ENCODE assay signal across 24 cellular contexts in the genomic region with DNA sequence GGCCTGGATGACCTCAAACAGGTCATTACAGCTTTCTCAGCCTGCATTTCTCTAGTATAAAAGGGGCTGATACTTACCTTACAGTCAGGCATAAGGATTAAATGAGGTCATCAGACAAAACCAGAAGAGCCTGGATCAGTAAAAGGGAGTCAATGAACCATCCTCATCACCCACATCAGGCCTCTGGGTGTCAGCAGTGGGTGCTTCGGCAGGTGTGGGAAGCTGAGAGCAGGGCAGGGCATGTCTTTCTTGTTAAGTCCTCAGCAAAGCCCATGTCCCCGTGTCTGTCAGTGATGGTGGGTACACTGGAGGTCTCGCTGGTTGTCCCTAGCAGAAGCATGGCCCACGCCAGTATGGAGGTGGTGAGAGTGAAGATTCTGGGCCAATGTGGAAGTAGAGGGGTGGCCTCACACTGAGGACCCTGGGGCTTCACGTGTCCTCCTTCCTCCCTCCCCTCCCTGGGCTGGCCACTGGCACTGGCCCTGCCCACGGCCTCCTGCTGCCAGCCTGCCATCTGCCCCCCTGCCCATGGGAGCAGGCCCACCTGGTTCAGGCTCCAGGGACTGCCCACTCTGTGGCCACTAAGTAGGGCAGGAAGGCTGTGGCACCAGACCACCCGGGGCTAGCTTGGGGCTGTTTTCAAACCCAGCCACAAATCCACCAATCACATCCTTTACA. TPM values are rescaled to one million over a fixed set of nuclear protein-coding genes. Genes with fewer than 3 reads are reported as not detected.
DNase-seq lines count a peak whose midpoint lies in the region; ATAC-seq and TF ChIP-seq lines count a peak whose summit lies in the region.
"Had no signal": no experiment of that assay in that cellular context is flagged by ENCODE, and none has a peak within 500 bp of the region (broad histone marks: within the 10 kb centered on the region; RNA-seq: fewer than 3 reads in every experiment).

No MANE protein-coding gene starts in this region.

- H3K4me1 ChIP-seq in RWPE2 (ENCODE audit: insufficient read depth, poor library complexity, severe bottlenecking): no peaks in the 10 kb centered on the region
- peaks cover 4 to 11% of the 10 kb centered on the region in 2 donors for H3K4me1 ChIP-seq in left lung

- peaks cover 10 to 11% of the 10 kb centered on the region in 2 donors for H3K27me3 Mint-ChIP-seq in natural killer cell treated with Interleukin-12 subunit alpha and Interleukin-12 subunit beta and Interleukin-15 and Interleukin-18, amount 100 ng/mL, for 72 hours
- peaks cover 12% of the 10 kb centered on the region in 2 donors for H3K27me3 Mint-ChIP-seq in natural killer cell (ENCODE audit: low read depth in 2 of 2)
- H3K27me3 Mint-ChIP-seq: activated naive CD8-positive, alpha-beta T cell had no signal

- H3K27ac ChIP-seq in RWPE2 (ENCODE audit: poor library complexity, severe bottlenecking): no peak overlapping the region
- no peak overlapping the region for H3K27ac ChIP-seq in left lung
- H3K27ac ChIP-seq: neutrophil had no signal

- no peak for ATAC-seq in natural killer cell treated with Interleukin-12 subunit alpha and Interleukin-12 subunit beta and Interleukin-15 and Interleukin-18, amount 100 ng/mL, for 72 hours
- ATAC-seq in natural killer cell (no peak), RWPE2 (ENCODE audit: low read depth) (peak; percentile 26; the same call in 1 of the 3 replicates), left lung (no peak)
- ATAC-seq: activated T-cell treated with anti-CD3 and anti-CD28 coated beads, Interleukin-2, amount 50 U/mL, for 72 hours; CD8-positive, alpha-beta T cell; left cardiac atrium; stimulated activated naive B cell treated with anti-CD40 and anti-IgM and Interleukin-4, amounts not matched to agents 10 μg/mL and 1 μg/mL and 100 μg/mL, for 72 hours; T-cell had no signal

- H3K9me3 Mint-ChIP-seq in natural killer cell treated with Interleukin-12 subunit alpha and Interleukin-12 subunit beta and Interleukin-15 and Interleukin-18, amount 100 ng/mL, for 72 hours: no peaks in the 10 kb centered on the region
- no peaks in the 10 kb centered on the region for H3K9me3 Mint-ChIP-seq in natural killer cell
- H3K9me3 Mint-ChIP-seq: activated T-cell treated with anti-CD3 and anti-CD28 coated beads, Interleukin-2, amount 50 U/mL, for 72 hours; CD8-positive, alpha-beta T cell; T-cell had no signal

- no peak overlapping the region for H3K27ac Mint-ChIP-seq in natural killer cell treated with Interleukin-12 subunit alpha and Interleukin-12 subunit beta and Interleukin-15 and Interleukin-18, amount 100 ng/mL, for 72 hours
- no peak overlapping the region for H3K27ac Mint-ChIP-seq in natural killer cell
- H3K27ac Mint-ChIP-seq: activated naive CD8-positive, alpha-beta T cell; activated T-cell treated with anti-CD3 and anti-CD28 coated beads, Interleukin-2, amount 50 U/mL, for 72 hours; brain; CD8-positive, alpha-beta T cell; stimulated activated naive B cell treated with anti-CD40 and anti-IgM and Interleukin-4, amounts not matched to agents 10 μg/mL and 1 μg/mL and 100 μg/mL, for 72 hours; T-cell had no signal

- H3K27me3 ChIP-seq in RWPE2 (ENCODE audit: insufficient read depth, poor library complexity, severe bottlenecking) (no peaks in the 10 kb centered on the region), left lung (peaks cover 18 to 41% of the 10 kb centered on the region in 2 donors)

- peaks cover 5 to 7% of the 10 kb centered on the region in 2 donors for H3K4me1 Mint-ChIP-seq in natural killer cell treated with Interleukin-12 subunit alpha and Interleukin-12 subunit beta and Interleukin-15 and Interleukin-18, amount 100 ng/mL, for 72 hours (ENCODE audit: low read depth in 2 of 2)
- H3K4me1 Mint-ChIP-seq in natural killer cell: peaks cover 9 to 12% of the 10 kb centered on the region in 2 donors

- H3K4me3 Mint-ChIP-seq in natural killer cell treated with Interleukin-12 subunit alpha and Interleukin-12 subunit beta and Interleukin-15 and Interleukin-18, amount 100 ng/mL, for 72 hours: no peak overlapping the region
- H3K4me3 Mint-ChIP-seq in natural killer cell: no peak overlapping the region
- H3K4me3 Mint-ChIP-seq: activated naive CD8-positive, alpha-beta T cell; activated T-cell treated with anti-CD3 and anti-CD28 coated beads, Interleukin-2, amount 50 U/mL, for 72 hours; brain; CD8-positive, alpha-beta T cell; stimulated activated naive B cell treated with anti-CD40 and anti-IgM and Interleukin-4, amounts not matched to agents 10 μg/mL and 1 μg/mL and 100 μg/mL, for 72 hours; T-cell had no signal

- POLR2A ChIA-PET in HEK293T (lab: Yijun Ruan, JAX): no interaction called here

- intact Hi-C loops in natural killer cell (cut with micrococcal nuclease): loop anchor here (10.0 kb wide), 1 partner anchor 87 kb away; no protein-coding TSS in a partner anchor
- intact Hi-C loops in left lung (cut with DNase I): no loop called here

- TF ChIP-seq CTCF in natural killer cell (IDR thresholded peaks at IDR 0.05): no peak
- TF ChIP-seq CTCF in RWPE2 (IDR thresholded peaks at IDR 0.05; ENCODE audit: poor library complexity, severe bottlenecking): no peak
- TF ChIP-seq CTCF in left lung (IDR thresholded peaks at IDR 0.05): no peak
- no peak for TF ChIP-seq CTCF in GM20000 (IDR thresholded peaks at IDR 0.05; ENCODE audit: extremely low read depth, missing control alignments)

- no peak overlapping the region for H3K4me3 ChIP-seq in RWPE2 (ENCODE audit: severe bottlenecking)
- H3K4me3 ChIP-seq in left lung: no peak overlapping the region

- DNase-seq in natural killer cell treated with Interleukin-12 subunit alpha and Interleukin-12 subunit beta and Interleukin-15 and Interleukin-18, amount 100 ng/mL, for 72 hours (ENCODE audit: low spot score): peak; percentile 41
- no peak for DNase-seq in natural killer cell
- DNase-seq in RWPE2 (ENCODE audit: low spot score): peak; percentile 40
- peak; percentile 13 to 59 for DNase-seq in left lung
- DNase-seq in GM20000 (ENCODE audit: low spot score): no peak
- DNase-seq in islet precursor cell: no peak
- DNase-seq in HEK293T (ENCODE audit: extremely low spot score): no peak
- no peak for DNase-seq in hypothalamus (lab: John Stamatoyannopoulos, UW)
- DNase-seq: activated CD4-positive, alpha-beta T cell treated with anti-CD3 and anti-CD28 coated beads, Interleukin-2, amount 50 U/mL, for 48 hours; activated T-cell treated with anti-CD3 and anti-CD28 coated beads, Interleukin-2, amount 50 U/mL, for 72 hours; CD8-positive, alpha-beta T cell; left cardiac atrium; NCI-H1105; NCI-H2081 treated with DMSO at 0.1 percent for 48 hours; NCI-H510A; stimulated activated naive B cell treated with anti-CD40 and anti-IgM and Interleukin-4, amounts not matched to agents 10 μg/mL and 1 μg/mL and 100 μg/mL, for 72 hours; T-cell had no signal

- H3K9me3 ChIP-seq in RWPE2 (ENCODE audit: severe bottlenecking): no peaks in the 10 kb centered on the region
- no peaks in the 10 kb centered on the region for H3K9me3 ChIP-seq in left lung
- H3K9me3 ChIP-seq: neutrophil had no signal

- H3K36me3 Mint-ChIP-seq in natural killer cell treated with Interleukin-12 subunit alpha and Interleukin-12 subunit beta and Interleukin-15 and Interleukin-18, amount 100 ng/mL, for 72 hours: no peaks in the 10 kb centered on the region
- no peaks in the 10 kb centered on the region for H3K36me3 Mint-ChIP-seq in natural killer cell
- H3K36me3 Mint-ChIP-seq: activated naive CD8-positive, alpha-beta T cell; brain; CD8-positive, alpha-beta T cell; T-cell had no signal

- H3K36me3 ChIP-seq in RWPE2 (ENCODE audit: low read depth) (no peaks in the 10 kb centered on the region), left lung (no peaks in the 10 kb centered on the region)
- H3K36me3 ChIP-seq: neutrophil had no signal

- CTCF ChIA-PET in HEK293T (lab: Yijun Ruan, JAX): no interaction called here

TF ChIP-seq in HEK293T, 16 proteins besides CTCF, POLR2A, EP300 and RAD21:
- TF ChIP-seq L3MBTL2 (conservative IDR thresholded peaks at IDR 0.05): no peak
- no peak for TF ChIP-seq NFRKB (IDR thresholded peaks at IDR 0.05)
- TF ChIP-seq HDGF (IDR thresholded peaks at IDR 0.05; ENCODE audit: borderline replicate concordance): no peak
- TF ChIP-seq PKNOX1 (IDR thresholded peaks at IDR 0.05): no peak
- TF ChIP-seq FOXA1 (IDR thresholded peaks at IDR 0.05): no peak
- TF ChIP-seq SP1 (IDR thresholded peaks at IDR 0.05): no peak
- no peak for TF ChIP-seq SUZ12 (IDR thresholded peaks at IDR 0.05)
- no peak for TF ChIP-seq FOXM1 (IDR thresholded peaks at IDR 0.05; ENCODE audit: borderline replicate concordance)
- no peak for TF ChIP-seq ZNF384 (IDR thresholded peaks at IDR 0.05)
- TF ChIP-seq BHLHE40 (IDR thresholded peaks at IDR 0.05; ENCODE audit: borderline replicate concordance): no peak
- TF ChIP-seq LEF1 (IDR thresholded peaks at IDR 0.05; ENCODE audit: borderline replicate concordance): no peak
- no peak for TF ChIP-seq TARDBP (IDR thresholded peaks at IDR 0.05)
- no peak for TF ChIP-seq CTBP1 (IDR thresholded peaks at IDR 0.05; ENCODE audit: borderline replicate concordance)
- TF ChIP-seq ARNT (IDR thresholded peaks at IDR 0.05): no peak
- no peak for TF ChIP-seq ELF4 (IDR thresholded peaks at IDR 0.05)

RNA-seq across cellular contexts. Expression of gene ADRA2B, which starts 4.4 kb away (rescaled TPM):
- total RNA-seq in natural killer cell treated with Interleukin-12 subunit alpha and Interleukin-12 subunit beta and Interleukin-15 and Interleukin-18, amount 100 ng/mL, for 72 hours: not detected
- 1 to 10 TPM in 1 of 3 donors, under 1 TPM in 2; 0.18 to 1.3 (median 0.38) TPM for total RNA-seq in natural killer cell
- total RNA-seq in left lung: under 1 TPM; 0.20 to 0.34 TPM
- total RNA-seq: Daoy, endothelial cell of umbilical vein, fibroblast of villous mesenchyme had no signal

RNA-seq across cellular contexts. Expression of gene ASTL, which starts 26.3 kb away (rescaled TPM):
- total RNA-seq in natural killer cell treated with Interleukin-12 subunit alpha and Interleukin-12 subunit beta and Interleukin-15 and Interleukin-18, amount 100 ng/mL, for 72 hours: under 1 TPM in 1 of 2 donors, not detected in 1; 0.92 TPM
- total RNA-seq in natural killer cell (10 to 100 TPM in 1 of 3 donors, 1 to 10 TPM in 2; 5.5 to 11.3 (median 8.8) TPM), left lung (not detected)
- total RNA-seq: Daoy, endothelial cell of umbilical vein, fibroblast of villous mesenchyme, left cardiac atrium, mucosa of gallbladder had no signal

RNA-seq across cellular contexts. Expression of gene DUSP2, which starts 33.3 kb away (rescaled TPM):
- 10 to 100 TPM; 30.9 to 52.0 TPM for total RNA-seq in natural killer cell treated with Interleukin-12 subunit alpha and Interleukin-12 subunit beta and Interleukin-15 and Interleukin-18, amount 100 ng/mL, for 72 hours
- total RNA-seq in natural killer cell (100 to 1,000 TPM; 300 to 564 (median 432) TPM), left lung (1 to 10 TPM; 3.6 to 5.7 TPM)

Comparison
In these comparisons a context has a peak if more than half of its experiments do, and no peak if none do; other contexts are left out.
1. DNase-seq: peak in natural killer cell treated with Interleukin-12 subunit alpha and Interleukin-12 subunit beta and Interleukin-15 and Interleukin-18, amount 100 ng/mL, for 72 hours (single experiment), RWPE2 (single experiment) and left lung (2 of 2); none in natural killer cell (single experiment), GM20000 (single experiment), islet precursor cell (single experiment), HEK293T (single experiment) and hypothalamus (0 of 51).
2. RNA of gene DUSP2, which starts 33.3 kb away (total RNA-seq): 300 to 564 TPM in natural killer cell; 30.9 to 52.0 TPM in natural killer cell treated with Interleukin-12 subunit alpha and Interleukin-12 subunit beta and Interleukin-15 and Interleukin-18, amount 100 ng/mL, for 72 hours and 3.6 to 5.7 TPM in left lung; every median in the first group is over 4 times any median in the second.